9 cellular contexts compared by ENCODE assay signal in genomic region chr16:31138621-31139578, GRCh38. TPM values are rescaled to one million over a fixed set of nuclear protein-coding genes. Genes with fewer than 3 reads are reported as not detected.
DNase-seq lines count a peak whose midpoint lies in the region; ATAC-seq, FAIRE-seq and TF ChIP-seq lines count a peak whose summit lies in the region.
"Had no signal": no experiment of that assay in that cellular context is flagged by ENCODE, and none has a peak within 500 bp of the region (broad histone marks: within the 10 kb centered on the region; RNA-seq: fewer than 3 reads in every experiment).

No MANE protein-coding gene starts in this region.

- H3K27ac ChIP-seq in lower lobe of right lung (peak overlapping the region; percentile 86), MM.1S (ENCODE audit: low read length) (no peak overlapping the region)
- H3K27ac ChIP-seq: 22Rv1 had no signal

- H3F3A ChIP-seq in MM.1S (ENCODE audit: insufficient read depth, low read length): no peaks in the 10 kb centered on the region

- H2AFZ ChIP-seq in MM.1S (ENCODE audit: low read length): no peak overlapping the region

- H3K4me2 ChIP-seq in MM.1S (ENCODE audit: low read depth, low read length): no peak overlapping the region

- peak; percentile 60 to 63 for ATAC-seq in lower lobe of right lung

- H3K27me3 ChIP-seq in lower lobe of right lung (ENCODE audit: low read depth): no peaks in the 10 kb centered on the region
- 0 out of 2 replicates have a peak, but pooled peaks cover 8% of the 10 kb centered on the region for H3K27me3 ChIP-seq in MM.1S (replicated peaks; ENCODE audit: insufficient read depth, low read length)

- H3K4me3 ChIP-seq in lower lobe of right lung (peak overlapping the region; percentile 21), MM.1S (ENCODE audit: low read length) (no peak overlapping the region)

- H3K9me3 ChIP-seq in lower lobe of right lung: no peaks in the 10 kb centered on the region
- no peaks in the 10 kb centered on the region for H3K9me3 ChIP-seq in MM.1S (replicated peaks; ENCODE audit: insufficient read depth, low read length)

- intact Hi-C loops in lower lobe of right lung (cut with DNase I): no loop called here

- no peak overlapping the region for H3K9ac ChIP-seq in MM.1S (ENCODE audit: low read length)

- no peaks in the 10 kb centered on the region for H3K79me2 ChIP-seq in MM.1S (ENCODE audit: low read length)

- TF ChIP-seq CTCF in lower lobe of right lung (IDR thresholded peaks at IDR 0.05): no peak
- no peak for TF ChIP-seq CTCF in MM.1S (IDR thresholded peaks at IDR 0.05; ENCODE audit: low read length)

- H3K36me3 ChIP-seq in lower lobe of right lung: no peaks in the 10 kb centered on the region
- no peaks in the 10 kb centered on the region for H3K36me3 ChIP-seq in MM.1S (replicated peaks; ENCODE audit: insufficient read depth, low read length)

- H3K9me2 ChIP-seq in MM.1S (replicated peaks; ENCODE audit: insufficient read depth, low read length): no peaks in the 10 kb centered on the region

- H4K20me1 ChIP-seq in MM.1S (ENCODE audit: insufficient read depth, low read length): no peaks in the 10 kb centered on the region

- H3K4me1 ChIP-seq in lower lobe of right lung: peaks cover 46% of the 10 kb centered on the region
- peaks cover 8% of the 10 kb centered on the region for H3K4me1 ChIP-seq in MM.1S (ENCODE audit: low read length)

- DNase-seq in SIG-M5 treated with dmso at 0.1 percent for 504 hours (lab: John Stamatoyannopoulos, UW; ENCODE audit: unreplicated experiment) (peak; percentile 16), SIG-M5 (lab: John Stamatoyannopoulos, UW) (no peak), dermis blood vessel endothelial cell (peak; percentile 83), lower lobe of right lung (peak; percentile 89), urothelium cell line (ENCODE audit: low spot score) (peak; percentile 76), NCI-H69 (lab: John Stamatoyannopoulos, UW) (no peak), MM.1S (no peak), GM19240 (ENCODE audit: insufficient read length, low spot score) (no peak)

- peak; percentile 40 for FAIRE-seq in urothelium cell line (lab: Jason Lieb, UNC)

RNA-seq across cellular contexts. Expression of gene PRSS8, which starts 3.4 kb away (rescaled TPM):
- total RNA-seq in dermis blood vessel endothelial cell: not detected in 2 replicates
- total RNA-seq in lower lobe of right lung: 75.4 TPM

RNA-seq across cellular contexts. Expression of gene PRSS36, which starts 11.0 kb away (rescaled TPM):
- total RNA-seq in dermis blood vessel endothelial cell: 0.51 TPM in 1 of 2 replicates, not detected in the other
- total RNA-seq in lower lobe of right lung: 6.6 TPM

RNA-seq across cellular contexts. Expression of gene KAT8, which starts 21.4 kb away (rescaled TPM):
- total RNA-seq in dermis blood vessel endothelial cell (38.3 and 45.6 TPM in 2 replicates), lower lobe of right lung (79.1 TPM)

RNA-seq across cellular contexts. Expression of gene BCKDK, which starts 30.7 kb away (rescaled TPM):
- total RNA-seq in dermis blood vessel endothelial cell (18.4 and 36.2 TPM in 2 replicates), lower lobe of right lung (37.6 TPM)

RNA-seq across cellular contexts. Expression of gene FUS, which starts 41.0 kb away (rescaled TPM):
- 68.2 and 71.3 TPM in 2 replicates for total RNA-seq in dermis blood vessel endothelial cell
- 179 TPM for total RNA-seq in lower lobe of right lung

Comparison
In these comparisons a context has a peak if more than half of its experiments do, and no peak if none do; other contexts are left out.
1. DNase-seq: peak in SIG-M5 treated with dmso at 0.1 percent for 504 hours (single experiment), dermis blood vessel endothelial cell (single experiment), lower lobe of right lung (single experiment) and urothelium cell line (single experiment); none in SIG-M5 (single experiment), NCI-H69 (single experiment), MM.1S (single experiment) and GM19240 (single experiment).
2. RNA of gene PRSS8, which starts 3.4 kb away (total RNA-seq): 75.4 TPM in lower lobe of right lung (single experiment); not detected in dermis blood vessel endothelial cell; every median in the first group is over 10 times any median in the second.